12 cellular contexts compared by ENCODE assay signal in genomic region chr1:41431490-41432350, GRCh38. TPM values are rescaled to one million over a fixed set of nuclear protein-coding genes. Genes with fewer than 3 reads are reported as not detected.
A peak's percentile ranks its signal among the peaks of the same experiment; 100 is the strongest.
DNase-seq lines count a peak whose midpoint lies in the region; ATAC-seq and TF ChIP-seq lines count a peak whose summit lies in the region.
"Had no signal": no experiment of that assay in that cellular context is flagged by ENCODE, and none has a peak within 500 bp of the region (broad histone marks: within the 10 kb centered on the region; RNA-seq: fewer than 3 reads in every experiment).

No MANE protein-coding gene starts in this region.

- ATAC-seq in left cardiac atrium, result peak; percentile 8 to 17
- no peak for ATAC-seq in GM21526 (IDR thresholded peaks at IDR 0.05; ENCODE audit: low FRiP score, unreplicated experiment)

- TF ChIP-seq CTCF in retinal pigment epithelial cell (conservative IDR thresholded peaks at IDR 0.05; ENCODE audit: low read depth, low read length), result peak; percentile 30

- intact Hi-C loops in left cardiac atrium (cut with DNase I), result no loop called here

- H3K27me3 ChIP-seq in SJCRH30, result no peaks in the 10 kb centered on the region

- peak overlapping the region; percentile 35; the same call in 1 of the 2 replicates for H3K27ac ChIP-seq in SJCRH30
- H3K27ac ChIP-seq: neutrophil had no signal

- peak overlapping the region; percentile 20 for H3K4me3 ChIP-seq in SJCRH30
- H3K4me3 ChIP-seq in retinal pigment epithelial cell (ENCODE audit: low read length), result no peak overlapping the region
- H3K4me3 ChIP-seq: lung had no signal

- H3K4me1 ChIP-seq in SJCRH30, result peaks cover 48% of the 10 kb centered on the region

- DNase-seq in DMS79 treated with DMSO at 0.1 percent for 48 hours (lab: John Stamatoyannopoulos, UW) (peak; percentile 48), SJCRH30 (peak; percentile 58 to 60), left cardiac atrium (peak; percentile 62), retinal pigment epithelial cell (ENCODE audit: low read depth) (no peak), NCI-H1417 treated with DMSO at 0.1 percent for 48 hours (lab: John Stamatoyannopoulos, UW) (no peak), NCI-H187 treated with DMSO at 0.1 percent for 48 hours (lab: John Stamatoyannopoulos, UW) (no peak), DMS153 (lab: John Stamatoyannopoulos, UW) (no peak)
- DNase-seq: cortex of kidney had no signal

- H3K36me3 ChIP-seq in SJCRH30, result no peaks in the 10 kb centered on the region
- H3K36me3 ChIP-seq: neutrophil had no signal

- no peaks in the 10 kb centered on the region for H3K9me3 ChIP-seq in SJCRH30 (replicated peaks)
- H3K9me3 ChIP-seq: neutrophil had no signal

RNA-seq across cellular contexts. Expression of gene EDN2, which starts 52.8 kb away (rescaled TPM):
- 0.18 and 0.32 TPM in 2 replicates for total RNA-seq in SJCRH30 (2014; rRNA removed; shearing (Covaris generic))
- total RNA-seq in left cardiac atrium, result 1 to 10 TPM in 1 of 2 donors, under 1 TPM in 1; 0.18 to 1.2 TPM
- total RNA-seq: T-cell had no signal

Comparison
In these comparisons a context has a peak if more than half of its experiments do, and no peak if none do; other contexts are left out.
1. DNase-seq: peak in DMS79 treated with DMSO at 0.1 percent for 48 hours (single experiment), SJCRH30 (2 of 2) and left cardiac atrium (single experiment); none in retinal pigment epithelial cell (single experiment), NCI-H1417 treated with DMSO at 0.1 percent for 48 hours (single experiment), NCI-H187 treated with DMSO at 0.1 percent for 48 hours (single experiment) and DMS153 (single experiment).